Comparison of ENCODE assay signal across 8 cellular contexts in the genomic region with DNA sequence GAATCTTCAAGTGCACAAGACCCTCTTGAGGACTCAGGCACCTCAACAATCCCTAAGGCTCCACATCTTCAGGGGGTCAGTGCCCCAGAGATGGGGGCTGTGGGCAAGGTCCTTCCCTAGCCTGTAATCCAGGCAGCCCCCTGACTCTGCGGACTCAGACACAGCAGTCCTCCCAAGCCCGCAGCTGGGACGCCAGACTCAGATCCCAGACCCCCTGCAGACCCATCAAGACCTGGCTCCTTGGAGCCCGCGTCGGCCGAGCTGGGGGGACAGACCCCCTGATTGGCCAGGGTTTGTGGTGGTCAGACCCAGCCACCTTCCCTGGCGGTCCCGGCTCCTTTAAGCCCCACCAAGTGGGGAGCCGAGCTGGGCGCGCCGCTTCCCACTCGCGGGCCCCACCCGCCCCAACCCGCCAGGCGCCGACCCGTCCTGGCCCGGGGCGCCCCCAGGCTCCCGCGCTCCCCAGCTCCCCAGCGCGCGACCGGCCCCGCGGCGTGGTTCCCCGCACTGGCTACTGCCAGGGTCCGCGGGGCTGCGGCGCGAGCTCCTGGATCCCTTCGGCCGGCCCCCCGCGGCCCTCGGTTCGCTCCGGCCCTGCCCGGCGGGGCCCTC. TPM values are rescaled to one million over a fixed set of nuclear protein-coding genes. Genes with fewer than 3 reads are reported as not detected.
DNase-seq lines count a peak whose midpoint lies in the region; ATAC-seq and TF ChIP-seq lines count a peak whose summit lies in the region.

No MANE protein-coding gene starts in this region.

- intact Hi-C loops in gastrocnemius medialis (cut with DNase I; ENCODE audit: low total_unique reads): loop anchor here (1.0 to 5.0 kb wide), 4 partner anchors 40 to 279 kb away; partner anchors contain the start of genes CDKN1C and ZNF195

- H3K9me3 ChIP-seq in gastrocnemius medialis: no peaks in the 10 kb centered on the region

- in situ Hi-C loops in gastrocnemius medialis (cut with MboI; ENCODE audit: low sequenced_read_pairs in 4 of 4): no loop called here

- peak overlapping the region; percentile 58 for H3K4me3 ChIP-seq in H7 (ENCODE audit: insufficient read depth, low read depth, low read length)
- H3K4me3 ChIP-seq in gastrocnemius medialis: peak overlapping the region; percentile 58 to 77 (median 66)

- no peaks in the 10 kb centered on the region for H3K36me3 Mint-ChIP-seq in activated naive CD8-positive, alpha-beta T cell treated with anti-CD3 and anti-CD28 coated beads for 36 hours

- peak overlapping the region; percentile 73 for H3K4me3 Mint-ChIP-seq in activated naive CD8-positive, alpha-beta T cell treated with anti-CD3 and anti-CD28 coated beads for 36 hours

- peaks cover 12% of the 10 kb centered on the region for H3K27me3 Mint-ChIP-seq in activated naive CD8-positive, alpha-beta T cell treated with anti-CD3 and anti-CD28 coated beads for 36 hours

- TF ChIP-seq POLR2A in gastrocnemius medialis (IDR thresholded peaks at IDR 0.05): no peak

- no peak overlapping the region for H3K27ac Mint-ChIP-seq in activated naive CD8-positive, alpha-beta T cell treated with anti-CD3 and anti-CD28 coated beads for 36 hours

- H3K4me1 ChIP-seq in gastrocnemius medialis: peaks cover 60 to 69% of the 10 kb centered on the region in 2 donors

- ATAC-seq in gastrocnemius medialis: peak; percentile 1 to 4
- no peak for ATAC-seq in GM21390 (IDR thresholded peaks at IDR 0.05; ENCODE audit: unreplicated experiment)
- ATAC-seq in HG03280 (IDR thresholded peaks at IDR 0.05; ENCODE audit: unreplicated experiment): no peak
- no peak for ATAC-seq in HG03196 (IDR thresholded peaks at IDR 0.05; ENCODE audit: unreplicated experiment)

- DNase-seq in H7 (peak; percentile 86), hepatic stellate cell (ENCODE audit: low spot score) (peak; percentile 53), gastrocnemius medialis (no peak), putamen (ENCODE audit: low spot score) (no peak)
- no peak for DNase-seq in activated naive CD8-positive, alpha-beta T cell treated with anti-CD3 and anti-CD28 coated beads for 36 hours

- no peaks in the 10 kb centered on the region for H3K36me3 ChIP-seq in H7 (replicated peaks; ENCODE audit: control insufficient read depth, insufficient read depth, low read length)
- no peaks in the 10 kb centered on the region for H3K36me3 ChIP-seq in gastrocnemius medialis

- no peak for TF ChIP-seq CTCF in gastrocnemius medialis (IDR thresholded peaks at IDR 0.05 in 4 of 5, conservative IDR thresholded peaks at IDR 0.05 in 1 of 5)

- H3K4me1 Mint-ChIP-seq in activated naive CD8-positive, alpha-beta T cell treated with anti-CD3 and anti-CD28 coated beads for 36 hours: peaks cover 32% of the 10 kb centered on the region

- H3K27me3 ChIP-seq in H7 (ENCODE audit: control insufficient read depth, insufficient read depth, low read length) (peaks cover 8% of the 10 kb centered on the region), gastrocnemius medialis (no peaks in the 10 kb centered on the region)

- H3K27ac ChIP-seq in gastrocnemius medialis: peak overlapping the region; percentile 67 to 81 (median 80)

- no peaks in the 10 kb centered on the region for H3K9me3 Mint-ChIP-seq in activated naive CD8-positive, alpha-beta T cell treated with anti-CD3 and anti-CD28 coated beads for 36 hours

RNA-seq across cellular contexts. Expression of gene OSBPL5, which starts 0.5 kb away (rescaled TPM):
- total RNA-seq in H7 (2014; rRNA removed; shearing (Covaris generic)): 21.1 and 23.7 TPM in 2 replicates
- total RNA-seq in activated naive CD8-positive, alpha-beta T cell treated with anti-CD3 and anti-CD28 coated beads for 36 hours: 1 to 10 TPM; 6.6 to 7.3 TPM
- total RNA-seq in gastrocnemius medialis: 10 to 100 TPM in 3 of 4 donors, 1 to 10 TPM in 1; 9.2 to 18.5 (median 14.0) TPM

RNA-seq across cellular contexts. Expression of gene MRGPRG, which starts 54.0 kb away (rescaled TPM):
- not detected in 2 replicates for total RNA-seq in H7 (2014; rRNA removed; shearing (Covaris generic))
- total RNA-seq in activated naive CD8-positive, alpha-beta T cell treated with anti-CD3 and anti-CD28 coated beads for 36 hours: not detected
- not detected for total RNA-seq in gastrocnemius medialis

Comparison
In these comparisons a context has a peak if more than half of its experiments do, and no peak if none do; other contexts are left out.
1. DNase-seq: peak in H7 (single experiment) and hepatic stellate cell (single experiment); none in activated naive CD8-positive, alpha-beta T cell treated with anti-CD3 and anti-CD28 coated beads for 36 hours (single experiment), gastrocnemius medialis (0 of 2) and putamen (single experiment).
2. ATAC-seq: peak in gastrocnemius medialis (2 of 2); none in GM21390 (single experiment), HG03280 (single experiment) and HG03196 (single experiment).